Comparison of ENCODE assay signal across 14 cellular contexts in genomic region chr13:44565881-44566280, GRCh38.
"Had no signal": no experiment of that assay in that cellular context is flagged by ENCODE, and none has a peak within 500 bp of the region (broad histone marks: within the 10 kb centered on the region; RNA-seq: fewer than 3 reads in every experiment).

No MANE protein-coding gene starts in this region.

- H3K9me3 Mint-ChIP-seq: activated CD4-positive, alpha-beta memory T cell treated with anti-CD3 and anti-CD28 coated beads, Interleukin-2, amount 10 ng/mL, durations not matched to agents 7 days and 5 days; activated T-cell treated with anti-CD3 and anti-CD28 coated beads, Interleukin-2, amount 50 U/mL, for 4 hours; naive B cell; stimulated activated effector memory CD8-positive, alpha-beta T cell treated with anti-CD3 and anti-CD28 coated beads, Interleukin-12 subunit alpha, Interleukin-12 subunit beta, amount 100 ng/mL, for 72 hours; WTC11 had no signal

- H3K36me3 ChIP-seq: left lung had no signal

- H3K27me3 Mint-ChIP-seq: activated naive CD8-positive, alpha-beta T cell had no signal

- H3K4me1 ChIP-seq: parathyroid adenoma had no signal

- H3K4me3 ChIP-seq: left lung had no signal

- H3K9me3 ChIP-seq: left lung had no signal

- DNase-seq: activated CD4-positive, alpha-beta memory T cell treated with anti-CD3 and anti-CD28 coated beads, Interleukin-2, amount 10 ng/mL, durations not matched to agents 7 days and 5 days; activated CD4-positive, alpha-beta T cell treated with anti-CD3 and anti-CD28 coated beads for 4 hours; activated effector memory CD4-positive, alpha-beta T cell treated with Interleukin-2 at 50 U/mL for 16 hours; activated T-cell treated with anti-CD3 and anti-CD28 coated beads, Interleukin-2, amount 50 U/mL, for 4 hours; dorsolateral prefrontal cortex; erythroblast; left lung; mammary epithelial cell; naive B cell; T-helper 2 cell had no signal

- H3K4me3 Mint-ChIP-seq: activated CD4-positive, alpha-beta memory T cell treated with anti-CD3 and anti-CD28 coated beads, Interleukin-2, amount 10 ng/mL, durations not matched to agents 7 days and 5 days; activated naive CD8-positive, alpha-beta T cell; activated T-cell treated with anti-CD3 and anti-CD28 coated beads, Interleukin-2, amount 50 U/mL, for 4 hours; naive B cell; stimulated activated effector memory CD8-positive, alpha-beta T cell treated with anti-CD3 and anti-CD28 coated beads, Interleukin-12 subunit alpha, Interleukin-12 subunit beta, amount 100 ng/mL, for 72 hours had no signal

- ATAC-seq: activated T-cell treated with anti-CD3 and anti-CD28 coated beads, Interleukin-2, amount 50 U/mL, for 4 hours; left lung; stimulated activated effector memory CD8-positive, alpha-beta T cell treated with anti-CD3 and anti-CD28 coated beads, Interleukin-12 subunit alpha, Interleukin-12 subunit beta, amount 100 ng/mL, for 72 hours; WTC11 had no signal

- H3K27ac ChIP-seq: dorsolateral prefrontal cortex, left lung, parathyroid adenoma had no signal

- H3K27me3 ChIP-seq: dorsolateral prefrontal cortex, left lung had no signal

- H3K27ac Mint-ChIP-seq: activated CD4-positive, alpha-beta memory T cell treated with anti-CD3 and anti-CD28 coated beads, Interleukin-2, amount 10 ng/mL, durations not matched to agents 7 days and 5 days; activated naive CD8-positive, alpha-beta T cell; naive B cell; stimulated activated effector memory CD8-positive, alpha-beta T cell treated with anti-CD3 and anti-CD28 coated beads, Interleukin-12 subunit alpha, Interleukin-12 subunit beta, amount 100 ng/mL, for 72 hours had no signal

- H3K36me3 Mint-ChIP-seq: naive B cell; stimulated activated effector memory CD8-positive, alpha-beta T cell treated with anti-CD3 and anti-CD28 coated beads, Interleukin-12 subunit alpha, Interleukin-12 subunit beta, amount 100 ng/mL, for 72 hours had no signal
